Comparison of ENCODE assay signal across 13 cellular contexts in genomic region chr7:30080818-30081217, GRCh38.
"Had no signal": no experiment of that assay in that cellular context is flagged by ENCODE, and none has a peak within 500 bp of the region (broad histone marks: within the 10 kb centered on the region; RNA-seq: fewer than 3 reads in every experiment).

No MANE protein-coding gene starts in this region.

- DNase-seq: activated CD4-positive, alpha-beta T cell treated with anti-CD3 and anti-CD28 coated beads for 1 hour; activated CD4-positive, alpha-beta T cell treated with anti-CD3 and anti-CD28 coated beads, Interleukin-2, amount 50 U/mL, for 48 hours; activated gamma-delta T cell; activated naive CD8-positive, alpha-beta T cell treated with anti-CD3 and anti-CD28 coated beads for 36 hours; activated T-cell treated with anti-CD3 and anti-CD28 coated beads, Interleukin-2, amount 50 U/mL, for 48 hours; aorta; dermis blood vessel endothelial cell; mesendoderm; ovary; sigmoid colon; stimulated activated CD4-positive, alpha-beta T cell treated with anti-CD3 and anti-CD28 coated beads, Interleukin-2, amount 100 ng/mL, for 24 hours; stimulated activated naive CD4-positive, alpha-beta T cell treated with Interleukin-2 at 50 U/mL for 16 hours had no signal

- ATAC-seq: gastroesophageal sphincter had no signal
